ENCODE assay signal across 17 cellular contexts in the genomic region with DNA sequence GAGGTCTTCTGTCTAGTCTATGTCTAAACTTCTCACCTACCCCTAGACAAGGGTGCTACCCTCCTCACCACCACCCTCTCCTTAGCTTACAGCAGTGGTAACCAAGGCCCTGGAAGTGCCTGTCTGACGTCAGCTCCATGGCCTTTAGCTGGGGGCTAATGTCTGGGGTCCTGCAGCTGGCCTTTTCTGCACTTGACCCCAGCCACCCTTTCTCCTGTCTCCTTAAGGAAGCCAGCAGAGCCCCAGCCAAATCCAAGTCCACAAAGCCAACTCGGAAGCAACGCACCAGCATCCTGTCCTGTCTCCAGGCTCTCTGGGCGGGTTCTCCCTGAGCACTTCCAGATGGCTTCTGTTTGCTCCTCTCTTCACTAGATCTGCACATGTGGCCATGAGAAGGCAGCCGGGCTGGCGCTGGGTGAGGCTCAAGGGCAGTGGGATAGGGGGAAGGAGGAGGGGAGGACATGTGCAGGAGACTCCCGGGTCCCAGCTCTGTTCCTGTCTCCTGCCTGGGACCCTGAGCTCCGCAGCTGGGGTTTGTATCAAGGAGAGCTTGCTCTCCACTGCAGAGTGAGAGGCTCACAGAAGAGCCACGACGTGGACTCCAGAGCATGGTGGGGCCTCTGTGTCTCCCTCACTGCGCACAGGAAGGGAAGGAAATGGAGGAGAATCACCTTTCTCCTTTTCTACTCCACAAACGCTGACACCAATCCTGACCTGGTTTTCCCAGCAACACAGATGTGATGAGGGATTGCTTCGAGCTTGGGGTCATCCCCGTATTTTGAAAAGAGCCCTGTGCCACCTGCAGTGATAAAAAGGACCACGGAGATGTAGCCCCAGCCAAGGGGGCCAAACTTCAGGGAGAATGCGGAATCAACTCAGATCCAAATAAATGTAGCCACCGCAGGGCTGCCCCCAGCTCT.
A peak's percentile ranks its signal among the peaks of the same experiment; 100 is the strongest.
DNase-seq lines count a peak whose midpoint lies in the region; ATAC-seq and TF ChIP-seq lines count a peak whose summit lies in the region.
"Had no signal": no experiment of that assay in that cellular context is flagged by ENCODE, and none has a peak within 500 bp of the region (broad histone marks: within the 10 kb centered on the region; RNA-seq: fewer than 3 reads in every experiment).

No MANE protein-coding gene starts in this region.

- no peak for TF ChIP-seq POLR2A in gastrocnemius medialis (IDR thresholded peaks at IDR 0.05)

- no peaks in the 10 kb centered on the region for H3K9me3 Mint-ChIP-seq in progenitor cell of endocrine pancreas (ENCODE audit: low read depth)
- H3K9me3 Mint-ChIP-seq in activated CD8-positive, alpha-beta T cell treated with anti-CD3 and anti-CD28 coated beads for 36 hours = no peaks in the 10 kb centered on the region
- H3K9me3 Mint-ChIP-seq: naive B cell had no signal

- POLR2A ChIA-PET in activated CD8-positive, alpha-beta T cell treated with anti-CD3 and anti-CD28 coated beads for 36 hours (lab: Charles Lee) = no interaction called here

- H3K27me3 Mint-ChIP-seq in progenitor cell of endocrine pancreas = no peaks in the 10 kb centered on the region
- no peaks in the 10 kb centered on the region for H3K27me3 Mint-ChIP-seq in activated CD8-positive, alpha-beta T cell treated with anti-CD3 and anti-CD28 coated beads for 36 hours

- intact Hi-C loops in left ventricle myocardium inferior (cut with micrococcal nuclease) (no loop called here), gastrocnemius medialis (cut with DNase I; ENCODE audit: low total_unique reads) (no loop called here)
- intact Hi-C loops in activated CD8-positive, alpha-beta T cell treated with anti-CD3 and anti-CD28 coated beads for 36 hours (cut with micrococcal nuclease) = no loop called here

- no peaks in the 10 kb centered on the region for H3K9me3 ChIP-seq in left ventricle myocardium inferior (replicated peaks)
- H3K9me3 ChIP-seq in gastrocnemius medialis = no peaks in the 10 kb centered on the region

- CTCF ChIA-PET in activated CD8-positive, alpha-beta T cell treated with anti-CD3 and anti-CD28 coated beads for 36 hours (lab: Charles Lee) = interaction anchor here (1.8 to 2.5 kb wide), 2 partner anchors 18 to 395 kb away, joined by 5 to 11 read pairs; no protein-coding TSS in a partner anchor

- H3K4me3 ChIP-seq in left ventricle myocardium inferior = no peak overlapping the region
- H3K4me3 ChIP-seq in gastrocnemius medialis = no peak overlapping the region
- H3K4me3 ChIP-seq: PC-9 had no signal

- ATAC-seq in HG03442 (IDR thresholded peaks at IDR 0.05; ENCODE audit: unreplicated experiment) (no peak), gastrocnemius medialis (no peak)
- no peak for ATAC-seq in activated CD8-positive, alpha-beta T cell treated with anti-CD3 and anti-CD28 coated beads for 36 hours

- H3K4me3 Mint-ChIP-seq in progenitor cell of endocrine pancreas (ENCODE audit: low read depth) = peak overlapping the region; percentile 17
- H3K4me3 Mint-ChIP-seq in activated CD8-positive, alpha-beta T cell treated with anti-CD3 and anti-CD28 coated beads for 36 hours = no peak overlapping the region

- in situ Hi-C loops in gastrocnemius medialis (cut with MboI; ENCODE audit: low sequenced_read_pairs in 4 of 4) = no loop called here
- in situ Hi-C loops in ACHN (cut with HindIII; ENCODE audit: low pct_ligation_motif_present, low pct_unique_long_range_greater_than_20kb, low sequenced_read_pairs) = no loop called here

- H3K36me3 ChIP-seq in left ventricle myocardium inferior = no peaks in the 10 kb centered on the region
- no peaks in the 10 kb centered on the region for H3K36me3 ChIP-seq in gastrocnemius medialis

- no peak for TF ChIP-seq CTCF in left ventricle myocardium inferior (IDR thresholded peaks at IDR 0.05; ENCODE audit: borderline replicate concordance)
- no peak for TF ChIP-seq CTCF in progenitor cell of endocrine pancreas (IDR thresholded peaks at IDR 0.05; ENCODE audit: unreplicated experiment)
- TF ChIP-seq CTCF in activated CD8-positive, alpha-beta T cell treated with anti-CD3 and anti-CD28 coated beads for 36 hours (IDR thresholded peaks at IDR 0.05) = no peak
- TF ChIP-seq CTCF in gastrocnemius medialis (IDR thresholded peaks at IDR 0.05 in 4 of 5, conservative IDR thresholded peaks at IDR 0.05 in 1 of 5) = no peak

- H3K27me3 ChIP-seq in left ventricle myocardium inferior (ENCODE audit: low read depth) = peaks cover 7% of the 10 kb centered on the region
- peaks cover 0 to 9% (median 5%) of the 10 kb centered on the region in 3 donors for H3K27me3 ChIP-seq in gastrocnemius medialis

- H3K36me3 Mint-ChIP-seq in progenitor cell of endocrine pancreas (ENCODE audit: insufficient read depth) = no peaks in the 10 kb centered on the region
- no peaks in the 10 kb centered on the region for H3K36me3 Mint-ChIP-seq in activated CD8-positive, alpha-beta T cell treated with anti-CD3 and anti-CD28 coated beads for 36 hours (ENCODE audit: low read depth)
- H3K36me3 Mint-ChIP-seq: naive B cell had no signal

- H3K4me1 Mint-ChIP-seq in progenitor cell of endocrine pancreas (ENCODE audit: low read depth) = peaks cover 83% of the 10 kb centered on the region
- peaks cover 3% of the 10 kb centered on the region for H3K4me1 Mint-ChIP-seq in activated CD8-positive, alpha-beta T cell treated with anti-CD3 and anti-CD28 coated beads for 36 hours (ENCODE audit: low read depth)

- DNase-seq in GM04503 (ENCODE audit: low read depth) (peak; percentile 20), RPMI7951 (ENCODE audit: low read depth) (peak; percentile 32), left ventricle myocardium inferior (peak; percentile 63), progenitor cell of endocrine pancreas (ENCODE audit: low spot score, unreplicated experiment) (no peak), gastrocnemius medialis (no peak), ACHN (no peak)
- DNase-seq in activated CD8-positive, alpha-beta T cell treated with anti-CD3 and anti-CD28 coated beads for 36 hours = no peak
- DNase-seq: activated CD4-positive, alpha-beta T cell treated with anti-CD3 and anti-CD28 coated beads for 48 hours; C1 segment of cervical spinal cord; dermis blood vessel endothelial cell; foreskin melanocyte; H7; naive B cell; PC-9; stimulated activated naive CD4-positive, alpha-beta T cell treated with Interleukin-2 at 50 U/mL for 16 hours; T-helper 1 cell had no signal

- peak overlapping the region; percentile 40 for H3K27ac ChIP-seq in left ventricle myocardium inferior (replicated peaks)
- no peak overlapping the region for H3K27ac ChIP-seq in gastrocnemius medialis
- H3K27ac ChIP-seq: PC-9 had no signal

- H3K4me1 ChIP-seq in left ventricle myocardium inferior = peaks cover 43% of the 10 kb centered on the region
- no peaks in the 10 kb centered on the region for H3K4me1 ChIP-seq in gastrocnemius medialis

- H3K27ac Mint-ChIP-seq in progenitor cell of endocrine pancreas = peak overlapping the region; percentile 94
- no peak overlapping the region for H3K27ac Mint-ChIP-seq in activated CD8-positive, alpha-beta T cell treated with anti-CD3 and anti-CD28 coated beads for 36 hours

Comparison
In these comparisons a context has a peak if more than half of its experiments do, and no peak if none do; other contexts are left out.
1. DNase-seq: peak in GM04503 (single experiment), RPMI7951 (single experiment) and left ventricle myocardium inferior (single experiment); none in progenitor cell of endocrine pancreas (single experiment), activated CD8-positive, alpha-beta T cell treated with anti-CD3 and anti-CD28 coated beads for 36 hours (single experiment), gastrocnemius medialis (0 of 2) and ACHN (single experiment).